Comparison of ENCODE assay signal across 8 cellular contexts in the genomic region with DNA sequence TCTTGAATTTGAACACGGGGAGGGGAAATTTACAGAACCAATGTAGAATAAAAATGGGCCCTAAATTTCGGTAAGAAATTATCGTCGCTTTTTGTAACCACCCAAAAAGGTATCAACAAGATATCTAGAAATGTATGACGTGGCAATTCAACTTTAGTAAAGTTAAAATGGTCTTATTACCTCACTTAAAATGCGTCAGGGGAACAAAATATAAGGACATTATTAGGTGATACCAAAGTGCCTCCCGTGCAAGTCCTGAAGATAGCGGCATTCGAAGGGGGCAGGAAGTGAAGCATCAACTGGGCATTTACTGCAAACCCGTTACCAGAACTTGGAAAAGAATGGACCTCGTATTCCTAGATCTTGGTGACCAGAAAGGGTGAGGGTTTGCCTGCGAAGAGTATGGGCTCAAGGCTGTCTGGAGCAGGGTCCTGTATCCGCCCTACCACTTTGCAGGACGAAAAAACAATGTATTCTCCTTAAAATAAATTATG. TPM values are rescaled to one million over a fixed set of nuclear protein-coding genes. Genes with fewer than 3 reads are reported as not detected.
DNase-seq lines count a peak whose midpoint lies in the region; ATAC-seq and TF ChIP-seq lines count a peak whose summit lies in the region.

No MANE protein-coding gene starts in this region.

- no peak for DNase-seq in CD4-positive, alpha-beta T cell
- DNase-seq in M059J (ENCODE audit: low read depth) (peak; percentile 46), choroid plexus epithelial cell (ENCODE audit: low read depth) (no peak), natural killer cell (no peak), NCI-H2029 (lab: John Stamatoyannopoulos, UW) (no peak), NCI-H1436 (lab: John Stamatoyannopoulos, UW) (no peak), middle frontal gyrus (ENCODE audit: extremely low spot score, low spot score) (no peak)

- no peak for TF ChIP-seq CTCF in CD4-positive, alpha-beta T cell (IDR thresholded peaks at IDR 0.05)
- TF ChIP-seq CTCF in choroid plexus epithelial cell (conservative IDR thresholded peaks at IDR 0.05; ENCODE audit: low read depth, low read length): no peak
- no peak for TF ChIP-seq CTCF in natural killer cell (IDR thresholded peaks at IDR 0.05)

- no peak for ATAC-seq in CD4-positive, alpha-beta T cell (ENCODE audit: poor library complexity)
- no peak for ATAC-seq in natural killer cell
- ATAC-seq in GM21529 (IDR thresholded peaks at IDR 0.05; ENCODE audit: unreplicated experiment): no peak

- peak overlapping the region; percentile 100 for H3K27ac Mint-ChIP-seq in CD4-positive, alpha-beta T cell
- peak overlapping the region; percentile 69 to 94 for H3K27ac Mint-ChIP-seq in natural killer cell

- no peaks in the 10 kb centered on the region for H3K27me3 ChIP-seq in CD4-positive, alpha-beta T cell (ENCODE audit: control insufficient read depth, insufficient read depth, low read length)

- H3K27ac ChIP-seq in CD4-positive, alpha-beta T cell (ENCODE audit: low read depth, low read length): peak overlapping the region; percentile 29

- H3K4me3 ChIP-seq in choroid plexus epithelial cell (ENCODE audit: low read depth, low read length): peak overlapping the region; percentile 67

- CTCF ChIA-PET in CD4-positive, alpha-beta T cell (lab: Charles Lee): no interaction called here

- peaks cover 29% of the 10 kb centered on the region for H3K36me3 Mint-ChIP-seq in CD4-positive, alpha-beta T cell (ENCODE audit: low read depth)
- peaks cover 12% of the 10 kb centered on the region for H3K36me3 Mint-ChIP-seq in natural killer cell

- no peaks in the 10 kb centered on the region for H3K9me3 Mint-ChIP-seq in CD4-positive, alpha-beta T cell
- H3K9me3 Mint-ChIP-seq in natural killer cell: no peaks in the 10 kb centered on the region

- POLR2A ChIA-PET in CD4-positive, alpha-beta T cell (lab: Charles Lee): no interaction called here

- H3K9me3 ChIP-seq in CD4-positive, alpha-beta T cell (ENCODE audit: control insufficient read depth, low read length): no peaks in the 10 kb centered on the region

- H3K4me3 Mint-ChIP-seq in CD4-positive, alpha-beta T cell: peak overlapping the region; percentile 84
- H3K4me3 Mint-ChIP-seq in natural killer cell: peak overlapping the region; percentile 79

- intact Hi-C loops in CD4-positive, alpha-beta T cell (cut with DNase I, micrococcal nuclease): loop anchor here (2.0 to 10.0 kb wide), 7 partner anchors 61 to 1011 kb away; partner anchors contain the start of genes CTPS2 (in 1 of the 2), PIGA (in 1 of the 2), SYAP1 (in 1 of the 2) and TXLNG (in 1 of the 2)
- intact Hi-C loops in natural killer cell (cut with micrococcal nuclease): loop anchor here (2.0 to 10.0 kb wide), 4 partner anchors 37 to 979 kb away; partner anchors contain the start of genes CA5B, FANCB and MOSPD2

- H3K4me1 Mint-ChIP-seq in CD4-positive, alpha-beta T cell (ENCODE audit: low read depth): peaks cover 43% of the 10 kb centered on the region
- H3K4me1 Mint-ChIP-seq in natural killer cell: peaks cover 12 to 14% of the 10 kb centered on the region in 2 donors

- no peaks in the 10 kb centered on the region for H3K27me3 Mint-ChIP-seq in CD4-positive, alpha-beta T cell
- peaks cover 0 to 12% of the 10 kb centered on the region in 2 donors for H3K27me3 Mint-ChIP-seq in natural killer cell (ENCODE audit: low read depth in 2 of 2)

RNA-seq across cellular contexts. Expression of gene AP1S2, which starts 1.0 kb away (rescaled TPM):
- 10 to 100 TPM; 20.0 to 20.8 TPM for total RNA-seq in CD4-positive, alpha-beta T cell
- 95.9 and 112 TPM in 2 replicates for total RNA-seq in M059J (2014; rRNA removed; shearing (Covaris generic))
- total RNA-seq in natural killer cell: 10 to 100 TPM; 21.0 to 30.8 (median 25.9) TPM
